ENCODE assay signal across 20 cellular contexts in the genomic region with DNA sequence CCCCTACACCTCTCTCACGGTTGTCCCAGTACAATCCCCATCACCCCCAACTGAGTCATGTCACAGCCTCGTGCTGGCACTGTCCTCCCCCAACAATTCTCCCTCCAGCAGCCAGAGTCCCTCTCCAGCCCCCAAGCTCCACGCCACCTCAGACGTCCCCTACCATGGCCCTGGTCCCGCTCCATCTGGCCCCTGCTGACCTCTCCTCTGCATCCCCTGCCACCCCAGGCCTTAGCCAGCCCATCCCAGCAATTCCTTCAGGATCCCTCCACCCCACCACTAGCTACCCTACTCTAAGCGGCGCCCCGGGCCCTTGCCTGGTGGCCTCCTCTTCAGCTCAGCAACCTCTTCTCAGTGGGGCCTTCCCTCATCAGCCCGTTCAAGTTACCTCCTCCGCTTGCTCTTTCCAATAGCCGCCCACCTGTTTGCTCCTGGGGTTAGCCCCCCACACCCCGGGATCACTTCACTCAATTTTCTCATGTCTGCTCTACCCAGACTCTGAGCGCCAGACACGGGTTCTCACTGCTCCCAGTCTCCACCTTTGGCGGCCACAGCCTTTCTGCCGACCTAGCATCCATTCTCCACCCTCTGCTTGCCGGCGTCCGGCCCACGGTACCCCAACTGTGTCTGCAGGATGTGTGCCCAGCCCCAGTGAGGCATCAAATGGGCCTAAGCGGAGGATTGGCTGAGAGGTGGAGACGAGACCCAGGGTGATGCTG.
DNase-seq lines count a peak whose midpoint lies in the region; ATAC-seq and TF ChIP-seq lines count a peak whose summit lies in the region.
"Had no signal": no experiment of that assay in that cellular context is flagged by ENCODE, and none has a peak within 500 bp of the region (broad histone marks: within the 10 kb centered on the region; RNA-seq: fewer than 3 reads in every experiment).

No MANE protein-coding gene starts in this region.

- H3K4me1 ChIP-seq in RWPE2 (ENCODE audit: insufficient read depth, poor library complexity, severe bottlenecking): peaks cover 28% of the 10 kb centered on the region
- H3K4me1 ChIP-seq in endodermal cell (ENCODE audit: control insufficient read depth, insufficient read depth, low read length): no peaks in the 10 kb centered on the region
- peaks cover 10 to 34% (median 23%) of the 10 kb centered on the region in 4 donors for H3K4me1 ChIP-seq in stomach

- peaks cover 5% of the 10 kb centered on the region for H3K36me3 Mint-ChIP-seq in activated naive CD4-positive, alpha-beta T cell treated with anti-CD3 and anti-CD28 coated beads, Interleukin-2, amount 50 U/mL, for 24 hours
- H3K36me3 Mint-ChIP-seq in endodermal cell (ENCODE audit: low read depth): peaks cover 5% of the 10 kb centered on the region
- H3K36me3 Mint-ChIP-seq in stimulated activated memory B cell treated with anti-CD40 and anti-IgM and Interleukin-4, amounts not matched to agents 10 μg/mL and 1 μg/mL and 100 μg/mL, for 72 hours: peaks cover 73% of the 10 kb centered on the region

- no peak for DNase-seq in activated naive CD4-positive, alpha-beta T cell treated with anti-CD3 and anti-CD28 coated beads, Interleukin-2, amount 50 U/mL, for 16 hours
- DNase-seq in RWPE2 (ENCODE audit: low spot score) (peak; percentile 47), endodermal cell (no peak), stomach (no peak), SK-N-DZ (ENCODE audit: low spot score) (no peak)
- DNase-seq: activated CD4-positive, alpha-beta T cell treated with anti-CD3 and anti-CD28 coated beads for 48 hours; activated T-cell treated with anti-CD3 and anti-CD28 coated beads, Interleukin-2, amount 50 U/mL, for 48 hours; cerebellar nuclear complex; effector CD8-positive, alpha-beta T cell; esophagus squamous epithelium; left colon; NCI-H187 treated with DMSO at 0.1 percent for 48 hours; NCI-H226; retina had no signal

- WGBS in endodermal cell (ENCODE audit: insufficient coverage in 1 of 2, insufficient read length in 1 of 2), 2 experiments: 92 to 98% methylated on average over 7 to 22 of the region's 22 CpGs
- 92 to 97% (median 94%) methylated on average over 22 of the region's 22 CpGs for WGBS in stomach, 5 donors

- H3K4me3 ChIP-seq in RWPE2 (ENCODE audit: severe bottlenecking) (no peak overlapping the region), endodermal cell (ENCODE audit: low read length) (no peak overlapping the region), stomach (no peak overlapping the region)
- H3K4me3 ChIP-seq: esophagus squamous epithelium, SK-N-MC had no signal

- H3K4me3 Mint-ChIP-seq in activated naive CD4-positive, alpha-beta T cell treated with anti-CD3 and anti-CD28 coated beads, Interleukin-2, amount 50 U/mL, for 24 hours: no peak overlapping the region
- no peak overlapping the region for H3K4me3 Mint-ChIP-seq in endodermal cell
- peak overlapping the region; percentile 19 for H3K4me3 Mint-ChIP-seq in stimulated activated memory B cell treated with anti-CD40 and anti-IgM and Interleukin-4, amounts not matched to agents 10 μg/mL and 1 μg/mL and 100 μg/mL, for 72 hours
- H3K4me3 Mint-ChIP-seq: mesothelial cell of epicardium had no signal

- ATAC-seq in RWPE2 (ENCODE audit: low read depth) (no peak), HG03175 (IDR thresholded peaks at IDR 0.05; ENCODE audit: unreplicated experiment) (no peak)
- ATAC-seq in stimulated activated memory B cell treated with anti-CD40 and anti-IgM and Interleukin-4, amounts not matched to agents 10 μg/mL and 1 μg/mL and 100 μg/mL, for 72 hours: no peak
- ATAC-seq: left colon, Panc1 had no signal

- no peaks in the 10 kb centered on the region for H3K9me3 ChIP-seq in RWPE2 (ENCODE audit: severe bottlenecking)
- no peaks in the 10 kb centered on the region for H3K9me3 ChIP-seq in endodermal cell (ENCODE audit: control insufficient read depth, low read length)
- H3K9me3 ChIP-seq in stomach: no peaks in the 10 kb centered on the region
- H3K9me3 ChIP-seq: esophagus squamous epithelium had no signal

- intact Hi-C loops in stomach (cut with DNase I; ENCODE audit: low total_unique reads): no loop called here

- TF ChIP-seq CTCF in RWPE2 (IDR thresholded peaks at IDR 0.05; ENCODE audit: poor library complexity, severe bottlenecking) (no peak), endodermal cell (conservative IDR thresholded peaks at IDR 0.05) (no peak), stomach (IDR thresholded peaks at IDR 0.05) (no peak)

- no peak for TF ChIP-seq POLR2A in stomach (IDR thresholded peaks at IDR 0.05)

- H3K27me3 ChIP-seq in RWPE2 (ENCODE audit: insufficient read depth, poor library complexity, severe bottlenecking) (no peaks in the 10 kb centered on the region), endodermal cell (ENCODE audit: control insufficient read depth, insufficient read depth, low read length, poor library complexity, severe bottlenecking) (no peaks in the 10 kb centered on the region), stomach (no peaks in the 10 kb centered on the region)
- H3K27me3 ChIP-seq: esophagus squamous epithelium had no signal

- peaks cover 13% of the 10 kb centered on the region for H3K36me3 ChIP-seq in RWPE2 (ENCODE audit: low read depth)
- H3K36me3 ChIP-seq in endodermal cell (ENCODE audit: control insufficient read depth, insufficient read depth, low read length): no peaks in the 10 kb centered on the region
- peaks cover 13 to 35% (median 23%) of the 10 kb centered on the region in 4 donors for H3K36me3 ChIP-seq in stomach

- H3K27ac Mint-ChIP-seq in activated naive CD4-positive, alpha-beta T cell treated with anti-CD3 and anti-CD28 coated beads, Interleukin-2, amount 50 U/mL, for 24 hours: peak overlapping the region; percentile 88
- peak overlapping the region; percentile 43 for H3K27ac Mint-ChIP-seq in endodermal cell
- peak overlapping the region; percentile 24 for H3K27ac Mint-ChIP-seq in stimulated activated memory B cell treated with anti-CD40 and anti-IgM and Interleukin-4, amounts not matched to agents 10 μg/mL and 1 μg/mL and 100 μg/mL, for 72 hours
- H3K27ac Mint-ChIP-seq: mesothelial cell of epicardium had no signal

- no peak for TF ChIP-seq EP300 in stomach (IDR thresholded peaks at IDR 0.05)

- no peaks in the 10 kb centered on the region for H3K9me3 Mint-ChIP-seq in activated naive CD4-positive, alpha-beta T cell treated with anti-CD3 and anti-CD28 coated beads, Interleukin-2, amount 50 U/mL, for 24 hours
- no peaks in the 10 kb centered on the region for H3K9me3 Mint-ChIP-seq in endodermal cell
- no peaks in the 10 kb centered on the region for H3K9me3 Mint-ChIP-seq in stimulated activated memory B cell treated with anti-CD40 and anti-IgM and Interleukin-4, amounts not matched to agents 10 μg/mL and 1 μg/mL and 100 μg/mL, for 72 hours
- H3K9me3 Mint-ChIP-seq: mesothelial cell of epicardium had no signal

- H3K9ac ChIP-seq in endodermal cell (ENCODE audit: extremely low read depth, low read length, poor library complexity, severe bottlenecking): no peak overlapping the region

- no peak overlapping the region for H3K27ac ChIP-seq in RWPE2 (ENCODE audit: poor library complexity, severe bottlenecking)
- no peak overlapping the region for H3K27ac ChIP-seq in endodermal cell (ENCODE audit: low read depth, low read length)
- no peak overlapping the region for H3K27ac ChIP-seq in stomach
- H3K27ac ChIP-seq: esophagus squamous epithelium, SK-N-MC had no signal

- no peaks in the 10 kb centered on the region for H3K27me3 Mint-ChIP-seq in activated naive CD4-positive, alpha-beta T cell treated with anti-CD3 and anti-CD28 coated beads, Interleukin-2, amount 50 U/mL, for 24 hours
- H3K27me3 Mint-ChIP-seq in endodermal cell (ENCODE audit: insufficient read depth): no peaks in the 10 kb centered on the region
- H3K27me3 Mint-ChIP-seq in stimulated activated memory B cell treated with anti-CD40 and anti-IgM and Interleukin-4, amounts not matched to agents 10 μg/mL and 1 μg/mL and 100 μg/mL, for 72 hours: no peaks in the 10 kb centered on the region

- H3K4me1 Mint-ChIP-seq in activated naive CD4-positive, alpha-beta T cell treated with anti-CD3 and anti-CD28 coated beads, Interleukin-2, amount 50 U/mL, for 24 hours: peaks cover 31% of the 10 kb centered on the region
- no peaks in the 10 kb centered on the region for H3K4me1 Mint-ChIP-seq in endodermal cell
- H3K4me1 Mint-ChIP-seq in stimulated activated memory B cell treated with anti-CD40 and anti-IgM and Interleukin-4, amounts not matched to agents 10 μg/mL and 1 μg/mL and 100 μg/mL, for 72 hours: peaks cover 36% of the 10 kb centered on the region

Comparison
In these comparisons a context has a peak if more than half of its experiments do, and no peak if none do; other contexts are left out.
1. H3K27ac Mint-ChIP-seq: peak in every context shown above with its lines; median percentile 88 in activated naive CD4-positive, alpha-beta T cell treated with anti-CD3 and anti-CD28 coated beads, Interleukin-2, amount 50 U/mL, for 24 hours; 43 in endodermal cell; 24 in stimulated activated memory B cell treated with anti-CD40 and anti-IgM and Interleukin-4, amounts not matched to agents 10 μg/mL and 1 μg/mL and 100 μg/mL, for 72 hours.